ENCODE assay signal across 8 cellular contexts in the genomic region with DNA sequence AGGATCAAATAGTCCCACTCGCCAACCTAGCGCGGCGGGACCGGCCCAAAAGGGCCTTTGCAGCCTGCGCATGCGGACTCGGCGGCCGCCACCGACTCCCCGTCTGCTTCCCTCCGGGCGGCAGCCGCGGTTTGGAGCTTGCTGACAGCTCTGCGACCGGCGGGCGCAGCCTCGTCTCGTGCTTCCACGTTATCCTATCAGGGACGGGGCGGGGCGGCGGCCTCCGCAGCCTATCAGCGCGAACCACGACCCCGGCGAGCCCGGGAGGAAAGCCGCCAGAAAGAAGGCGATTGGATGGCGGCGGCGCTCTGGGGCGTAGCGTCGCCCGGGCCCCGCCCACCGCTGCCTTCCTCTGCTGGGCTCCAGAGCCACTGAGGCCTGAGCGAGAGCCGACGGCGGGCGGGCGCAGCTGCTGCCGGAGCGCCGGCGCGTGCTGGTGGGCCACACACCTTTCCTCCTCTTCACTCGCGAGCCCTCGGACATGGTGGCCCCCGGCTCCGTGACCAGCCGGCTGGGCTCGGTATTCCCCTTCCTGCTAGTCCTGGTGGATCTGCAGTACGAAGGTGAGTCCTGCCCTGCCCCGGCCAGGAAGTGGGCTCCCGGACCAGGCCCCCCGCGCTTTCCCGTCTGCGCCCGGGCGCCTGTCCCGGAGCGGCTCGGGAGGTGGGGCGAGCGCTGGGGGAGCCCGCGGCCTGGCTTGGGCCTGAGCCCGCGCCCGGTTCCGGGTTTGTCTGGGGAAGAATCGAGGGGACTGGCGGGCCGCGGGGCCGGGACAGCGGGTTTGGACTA. TPM values are rescaled to one million over a fixed set of nuclear protein-coding genes. Genes with fewer than 3 reads are reported as not detected.
DNase-seq lines count a peak whose midpoint lies in the region; ATAC-seq, FAIRE-seq and TF ChIP-seq lines count a peak whose summit lies in the region.

A gene with protein sequence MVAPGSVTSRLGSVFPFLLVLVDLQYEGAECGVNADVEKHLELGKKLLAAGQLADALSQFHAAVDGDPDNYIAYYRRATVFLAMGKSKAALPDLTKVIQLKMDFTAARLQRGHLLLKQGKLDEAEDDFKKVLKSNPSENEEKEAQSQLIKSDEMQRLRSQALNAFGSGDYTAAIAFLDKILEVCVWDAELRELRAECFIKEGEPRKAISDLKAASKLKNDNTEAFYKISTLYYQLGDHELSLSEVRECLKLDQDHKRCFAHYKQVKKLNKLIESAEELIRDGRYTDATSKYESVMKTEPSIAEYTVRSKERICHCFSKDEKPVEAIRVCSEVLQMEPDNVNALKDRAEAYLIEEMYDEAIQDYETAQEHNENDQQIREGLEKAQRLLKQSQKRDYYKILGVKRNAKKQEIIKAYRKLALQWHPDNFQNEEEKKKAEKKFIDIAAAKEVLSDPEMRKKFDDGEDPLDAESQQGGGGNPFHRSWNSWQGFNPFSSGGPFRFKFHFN (plus strand): TSS at position 365 of the 789 bp plus-strand sequence. CDS start 117 bp downstream, at position 482.

- ATAC-seq in GM18505 (IDR thresholded peaks at IDR 0.05; ENCODE audit: unreplicated experiment) (peak; percentile 97), HG02973 (IDR thresholded peaks at IDR 0.05; ENCODE audit: unreplicated experiment) (peak; percentile 93), right cardiac atrium (peak; percentile 99)

- peaks cover 10% of the 10 kb centered on the region for H3K4me1 ChIP-seq in astrocyte (ENCODE audit: insufficient read depth, low read length)
- no peaks in the 10 kb centered on the region for H3K4me1 ChIP-seq in right cardiac atrium (ENCODE audit: control insufficient read depth, insufficient read depth, low read length)
- peaks cover 50% of the 10 kb centered on the region for H3K4me1 ChIP-seq in vagina

- H3K9me3 ChIP-seq in astrocyte (ENCODE audit: insufficient read depth, low read depth, low read length) (no peaks in the 10 kb centered on the region), right cardiac atrium (ENCODE audit: control insufficient read depth, low read length) (peaks cover under 1% of the 10 kb centered on the region), vagina (no peaks in the 10 kb centered on the region)

- H3K4me3 ChIP-seq in astrocyte (ENCODE audit: insufficient read depth, low read depth, low read length) (peak within 1 kb of the TSS; percentile 94), right cardiac atrium (ENCODE audit: low read length) (peak within 1 kb of the TSS; percentile 79), vagina (peak within 1 kb of the TSS; percentile 75 to 92)

- TF ChIP-seq CTCF in astrocyte (IDR thresholded peaks at IDR 0.05; ENCODE audit: insufficient read depth, low read depth, low read length) (no peak), vagina (IDR thresholded peaks at IDR 0.05) (no peak)

- H3K27ac Mint-ChIP-seq in astrocyte (ENCODE audit: unreplicated experiment): peak within 1 kb of the TSS; percentile 85

- H3K4me3 Mint-ChIP-seq in astrocyte (ENCODE audit: unreplicated experiment): peak within 1 kb of the TSS; percentile 97

- H3K27me3 Mint-ChIP-seq in astrocyte (ENCODE audit: low read depth, unreplicated experiment): no peaks in the 10 kb centered on the region

- no peak for FAIRE-seq in astrocyte (lab: Jason Lieb, UNC)

- TF ChIP-seq POLR2A in GM18505 (IDR thresholded peaks at IDR 0.05; ENCODE audit: borderline replicate concordance, extremely low read depth, insufficient read depth, insufficient read length): peak; percentile 97
- peak; percentile 27 to 91 for TF ChIP-seq POLR2A in vagina (IDR thresholded peaks at IDR 0.05)

- H3K36me3 Mint-ChIP-seq in astrocyte (ENCODE audit: low read depth, unreplicated experiment): peaks cover 2% of the 10 kb centered on the region

- peak within 1 kb of the TSS; percentile 95 for H3K9ac ChIP-seq in astrocyte (ENCODE audit: low read length)

- peaks cover 18% of the 10 kb centered on the region for H3K4me1 Mint-ChIP-seq in astrocyte (ENCODE audit: low read depth, unreplicated experiment)

- DNase-seq in NCI-H2029 (lab: John Stamatoyannopoulos, UW) (peak; percentile 85), T-helper 22 cell (ENCODE audit: low read depth) (peak; percentile 96), astrocyte (ENCODE audit: low read depth) (peak; percentile 92), right cardiac atrium (peak; percentile 100), putamen (ENCODE audit: low spot score) (peak; percentile 97), vagina (ENCODE audit: extremely low spot score in 2 of 2) (peak; percentile 98 to 99)

- no peaks in the 10 kb centered on the region for H3K9me3 Mint-ChIP-seq in astrocyte (ENCODE audit: unreplicated experiment)

- WGBS in right cardiac atrium: under 1% methylated on average over 89 of the region's 89 CpGs

- no peaks in the 10 kb centered on the region for H3K27me3 ChIP-seq in astrocyte (ENCODE audit: insufficient read depth, low read length)
- no peaks in the 10 kb centered on the region for H3K27me3 ChIP-seq in right cardiac atrium (ENCODE audit: control insufficient read depth, insufficient read depth)
- no peaks in the 10 kb centered on the region for H3K27me3 ChIP-seq in vagina

- peak within 1 kb of the TSS; percentile 87 for H3K4me2 ChIP-seq in astrocyte (ENCODE audit: low read length)

- intact Hi-C loops in right cardiac atrium (cut with DNase I): no loop called here
- intact Hi-C loops in vagina (cut with DNase I): no loop called here

- peaks cover 52% of the 10 kb centered on the region for H3K79me2 ChIP-seq in astrocyte (ENCODE audit: insufficient read depth, low read length)

- peak within 1 kb of the TSS; percentile 94 for H3K27ac ChIP-seq in astrocyte (ENCODE audit: low read depth, low read length)
- H3K27ac ChIP-seq in right cardiac atrium (ENCODE audit: low read length): peak within 1 kb of the TSS; percentile 94
- peak within 1 kb of the TSS; percentile 92 for H3K27ac ChIP-seq in vagina

- H4K20me1 ChIP-seq in astrocyte (ENCODE audit: insufficient read depth, low read length): peaks cover 43% of the 10 kb centered on the region

- peak within 1 kb of the TSS; percentile 99 for H2AFZ ChIP-seq in astrocyte (ENCODE audit: low read depth, low read length)

- H3K36me3 ChIP-seq in astrocyte (ENCODE audit: insufficient read depth, low read length) (no peaks in the 10 kb centered on the region), vagina (no peaks in the 10 kb centered on the region)

RNA-seq across cellular contexts. Expression of the gene that starts here (rescaled TPM):
- total RNA-seq in astrocyte (51.7 and 55.7 TPM in 2 replicates), right cardiac atrium (10 to 100 TPM; 36.3 to 52.2 (median 42.2) TPM), vagina (33.1 TPM)
- polyA plus RNA-seq in right cardiac atrium: 14.5 TPM

Comparison
In these comparisons a context has a peak if more than half of its experiments do, and no peak if none do; other contexts are left out.
1. Peak in every context shown above with its lines: DNase-seq, ATAC-seq, H3K4me3 ChIP-seq and H3K27ac ChIP-seq.